In genomic region chr16:85003076-85003475, GRCh38 we compare ENCODE assay signal across 10 cellular contexts. TPM values are rescaled to one million over a fixed set of nuclear protein-coding genes. Genes with fewer than 3 reads are reported as not detected.
DNase-seq lines count a peak whose midpoint lies in the region; ATAC-seq and TF ChIP-seq lines count a peak whose summit lies in the region.
"Had no signal": no experiment of that assay in that cellular context is flagged by ENCODE, and none has a peak within 500 bp of the region (broad histone marks: within the 10 kb centered on the region; RNA-seq: fewer than 3 reads in every experiment).

No MANE protein-coding gene starts in this region.

- H3K23ac ChIP-seq in mesendoderm (ENCODE audit: low read length): peak overlapping the region; percentile 57

- H3K27ac ChIP-seq in caudate nucleus (ENCODE audit: low read depth, low read length): peak overlapping the region; percentile 24
- no peak overlapping the region for H3K27ac ChIP-seq in mesendoderm (ENCODE audit: low read depth, low read length)
- H3K27ac ChIP-seq in thoracic aorta: peak overlapping the region; percentile 91 to 97
- H3K27ac ChIP-seq in SJCRH30: no peak overlapping the region

- no peak for DNase-seq in T-helper 1 cell
- DNase-seq in caudate nucleus (lab: John Stamatoyannopoulos, UW): no peak
- DNase-seq in mesendoderm: peak; percentile 14
- DNase-seq in thoracic aorta (ENCODE audit: low spot score): no peak
- no peak for DNase-seq in SJCRH30
- no peak for DNase-seq in foreskin fibroblast
- DNase-seq: activated CD4-positive, alpha-beta memory T cell treated with anti-CD3 and anti-CD28 coated beads, Interleukin-2, amount 10 ng/mL, durations not matched to agents 7 days and 5 days had no signal

- H2BK15ac ChIP-seq in mesendoderm (replicated peaks; ENCODE audit: low read depth): no peak overlapping the region

- H3K4me3 ChIP-seq in mesendoderm (ENCODE audit: low read length): no peak overlapping the region
- H3K4me3 ChIP-seq in thoracic aorta: no peak overlapping the region
- H3K4me3 ChIP-seq in SJCRH30: no peak overlapping the region
- H3K4me3 ChIP-seq in foreskin fibroblast (ENCODE audit: low read depth in 1 of 2, low read length in 2 of 2): no peak overlapping the region
- H3K4me3 ChIP-seq: mucosa of descending colon had no signal

- H3K4me1 ChIP-seq in mesendoderm (ENCODE audit: control insufficient read depth, low read depth, low read length) (peaks cover 12% of the 10 kb centered on the region), thoracic aorta (ENCODE audit: control insufficient read depth in 1 of 2, low read depth in 2 of 2) (peaks cover 62 to 95% of the 10 kb centered on the region in 2 donors), SJCRH30 (no peaks in the 10 kb centered on the region)

- H3K36me3 ChIP-seq in mesendoderm (ENCODE audit: control insufficient read depth, insufficient read depth, low read length): no peaks in the 10 kb centered on the region
- H3K36me3 ChIP-seq in thoracic aorta: no peaks in the 10 kb centered on the region
- peaks cover 4% of the 10 kb centered on the region; the same call in 1 of the 2 replicates for H3K36me3 ChIP-seq in SJCRH30

- H3K9me3 ChIP-seq in thoracic aorta (no peaks in the 10 kb centered on the region), SJCRH30 (replicated peaks) (no peaks in the 10 kb centered on the region)
- H3K9me3 ChIP-seq: mucosa of descending colon had no signal

- peak overlapping the region; percentile 61 for H3K27ac Mint-ChIP-seq in T-helper 1 cell treated with Interleukin-12 subunit alpha and Interleukin-12 subunit beta and Interleukin-4 antibody, amounts not matched to agents 30 μg/mL and 1 μg/mL, for 36 hours
- H3K27ac Mint-ChIP-seq: activated CD4-positive, alpha-beta memory T cell treated with anti-CD3 and anti-CD28 coated beads, Interleukin-2, amount 10 ng/mL, durations not matched to agents 7 days and 5 days had no signal

- H2BK120ac ChIP-seq in mesendoderm (ENCODE audit: low read depth, low read length): no peak overlapping the region

- no CpG with 5 or more reads among the region's 13 CpGs for WGBS in mesendoderm (ENCODE audit: extremely low coverage, insufficient coverage, low lambda C conversion rate)

- no peak overlapping the region for H3K4me3 Mint-ChIP-seq in T-helper 1 cell treated with Interleukin-12 subunit alpha and Interleukin-12 subunit beta and Interleukin-4 antibody, amounts not matched to agents 30 μg/mL and 1 μg/mL, for 36 hours
- H3K4me3 Mint-ChIP-seq: activated CD4-positive, alpha-beta memory T cell treated with anti-CD3 and anti-CD28 coated beads, Interleukin-2, amount 10 ng/mL, durations not matched to agents 7 days and 5 days had no signal

- H3K4me2 ChIP-seq in mesendoderm (ENCODE audit: low read length): no peak overlapping the region

- no peak overlapping the region for H2BK5ac ChIP-seq in mesendoderm (ENCODE audit: low read length)

- H3K9ac ChIP-seq in mesendoderm (ENCODE audit: low read length): no peak overlapping the region

- no peaks in the 10 kb centered on the region for H3K9me3 Mint-ChIP-seq in T-helper 1 cell treated with Interleukin-12 subunit alpha and Interleukin-12 subunit beta and Interleukin-4 antibody, amounts not matched to agents 30 μg/mL and 1 μg/mL, for 36 hours
- H3K9me3 Mint-ChIP-seq: activated CD4-positive, alpha-beta memory T cell treated with anti-CD3 and anti-CD28 coated beads, Interleukin-2, amount 10 ng/mL, durations not matched to agents 7 days and 5 days had no signal

- ATAC-seq in thoracic aorta (ENCODE audit: insufficient number of reproducible peaks, low FRiP score, low read depth) (no peak), GM21526 (IDR thresholded peaks at IDR 0.05; ENCODE audit: low FRiP score, unreplicated experiment) (no peak)

- peaks cover 31% of the 10 kb centered on the region for H3K79me1 ChIP-seq in mesendoderm (ENCODE audit: low read length)

- H4K5ac ChIP-seq in mesendoderm (ENCODE audit: low read length): no peak overlapping the region

- no peak overlapping the region for H4K8ac ChIP-seq in mesendoderm (ENCODE audit: low read depth, low read length)

- H3K79me2 ChIP-seq in mesendoderm (ENCODE audit: control insufficient read depth, insufficient read depth, low read length): peaks cover 42% of the 10 kb centered on the region

- H3K56ac ChIP-seq in mesendoderm (ENCODE audit: low read length): peak overlapping the region; percentile 71

- H3K27me3 ChIP-seq in mesendoderm (ENCODE audit: insufficient read depth, low read length, poor library complexity): no peaks in the 10 kb centered on the region
- H3K27me3 ChIP-seq in thoracic aorta (replicated peaks; ENCODE audit: insufficient read depth): no peaks in the 10 kb centered on the region
- H3K27me3 ChIP-seq in SJCRH30: no peaks in the 10 kb centered on the region

- no peak overlapping the region for H3K4ac ChIP-seq in mesendoderm (ENCODE audit: low read depth, low read length)

- H2AK5ac ChIP-seq in mesendoderm (ENCODE audit: low read length): no peak overlapping the region

- no peaks in the 10 kb centered on the region for H3K27me3 Mint-ChIP-seq in T-helper 1 cell treated with Interleukin-12 subunit alpha and Interleukin-12 subunit beta and Interleukin-4 antibody, amounts not matched to agents 30 μg/mL and 1 μg/mL, for 36 hours (ENCODE audit: low read depth)
- H3K27me3 Mint-ChIP-seq: activated CD4-positive, alpha-beta memory T cell treated with anti-CD3 and anti-CD28 coated beads, Interleukin-2, amount 10 ng/mL, durations not matched to agents 7 days and 5 days had no signal

- TF ChIP-seq CTCF in thoracic aorta (IDR thresholded peaks at IDR 0.05) (no peak), foreskin fibroblast (IDR thresholded peaks at IDR 0.05; ENCODE audit: low read depth, low read length) (no peak)

- no peak overlapping the region for H3K18ac ChIP-seq in mesendoderm (ENCODE audit: low read length)

- H3K4me1 Mint-ChIP-seq in T-helper 1 cell treated with Interleukin-12 subunit alpha and Interleukin-12 subunit beta and Interleukin-4 antibody, amounts not matched to agents 30 μg/mL and 1 μg/mL, for 36 hours (ENCODE audit: low read depth): peaks cover 40% of the 10 kb centered on the region

- peaks cover 15% of the 10 kb centered on the region for H3K36me3 Mint-ChIP-seq in T-helper 1 cell treated with Interleukin-12 subunit alpha and Interleukin-12 subunit beta and Interleukin-4 antibody, amounts not matched to agents 30 μg/mL and 1 μg/mL, for 36 hours (ENCODE audit: low read depth)

RNA-seq across cellular contexts. Expression of gene ZDHHC7, which starts 8.3 kb away (rescaled TPM):
- 28.5 TPM for polyA plus RNA-seq in mesendoderm (2013, experiment 1 of 2)
- polyA plus RNA-seq in mesendoderm (2013, experiment 2 of 2): 27.8 TPM
- 10 to 100 TPM; 63.7 to 80.8 TPM for total RNA-seq in thoracic aorta
- total RNA-seq in SJCRH30 (2014; rRNA removed; shearing (Covaris generic)): 18.5 and 20.3 TPM in 2 replicates

RNA-seq across cellular contexts. Expression of gene KIAA0513, which starts 24.5 kb away (rescaled TPM):
- polyA plus RNA-seq in mesendoderm (2013, experiment 1 of 2): 1.8 TPM
- 2.2 TPM for polyA plus RNA-seq in mesendoderm (2013, experiment 2 of 2)
- 10 to 100 TPM; 13.4 to 50.1 TPM for total RNA-seq in thoracic aorta
- total RNA-seq in SJCRH30 (2014; rRNA removed; shearing (Covaris generic)): 1.3 and 2.4 TPM in 2 replicates

Comparison
In these comparisons a context has a peak if more than half of its experiments do, and no peak if none do; other contexts are left out.
1. H3K27ac ChIP-seq: peak in caudate nucleus (single experiment) and thoracic aorta (2 of 2); none in mesendoderm (single experiment) and SJCRH30 (single experiment).